In genomic region chr6:135129139-135129867, GRCh38 we compare ENCODE assay signal across 10 cellular contexts. TPM values are rescaled to one million over a fixed set of nuclear protein-coding genes. Genes with fewer than 3 reads are reported as not detected.
DNase-seq lines count a peak whose midpoint lies in the region; ATAC-seq and TF ChIP-seq lines count a peak whose summit lies in the region.
"Had no signal": no experiment of that assay in that cellular context is flagged by ENCODE, and none has a peak within 500 bp of the region (broad histone marks: within the 10 kb centered on the region; RNA-seq: fewer than 3 reads in every experiment).

No MANE protein-coding gene starts in this region.

- H3K27ac ChIP-seq in Peyer's patch: peak overlapping the region in 1 of 4 donors; percentile 51
- H3K27ac ChIP-seq: ascending aorta had no signal

- H3K4me1 ChIP-seq in Peyer's patch: peaks cover 0 to 9% (median 0%) of the 10 kb centered on the region in 4 donors
- H3K4me1 ChIP-seq: ascending aorta had no signal

- no peaks in the 10 kb centered on the region for H3K27me3 Mint-ChIP-seq in natural killer cell treated with Interleukin-12 subunit alpha and Interleukin-12 subunit beta and Interleukin-15 and Interleukin-18, amount 100 ng/mL, for 72 hours

- no peaks in the 10 kb centered on the region for H3K9me3 ChIP-seq in Peyer's patch
- H3K9me3 ChIP-seq: ascending aorta had no signal

- intact Hi-C loops in left cardiac atrium (cut with DNase I): no loop called here

- H3K4me1 Mint-ChIP-seq in natural killer cell treated with Interleukin-12 subunit alpha and Interleukin-12 subunit beta and Interleukin-15 and Interleukin-18, amount 100 ng/mL, for 72 hours (ENCODE audit: low read depth in 2 of 2): peaks cover 56 to 68% of the 10 kb centered on the region in 2 donors

- peak; percentile 38 for ATAC-seq in GM19324 (IDR thresholded peaks at IDR 0.05; ENCODE audit: low FRiP score, unreplicated experiment)
- peak; percentile 69 for ATAC-seq in HG02852 (IDR thresholded peaks at IDR 0.05; ENCODE audit: unreplicated experiment)
- peak; percentile 84 to 90 for ATAC-seq in natural killer cell treated with Interleukin-12 subunit alpha and Interleukin-12 subunit beta and Interleukin-15 and Interleukin-18, amount 100 ng/mL, for 72 hours
- ATAC-seq in left cardiac atrium: no peak

- peak overlapping the region; percentile 93 for H3K4me3 Mint-ChIP-seq in natural killer cell treated with Interleukin-12 subunit alpha and Interleukin-12 subunit beta and Interleukin-15 and Interleukin-18, amount 100 ng/mL, for 72 hours

- TF ChIP-seq CTCF in Peyer's patch (IDR thresholded peaks at IDR 0.05): no peak

- peaks cover 10% of the 10 kb centered on the region for H3K36me3 Mint-ChIP-seq in natural killer cell treated with Interleukin-12 subunit alpha and Interleukin-12 subunit beta and Interleukin-15 and Interleukin-18, amount 100 ng/mL, for 72 hours

- no peaks in the 10 kb centered on the region for H3K27me3 ChIP-seq in Peyer's patch
- H3K27me3 ChIP-seq: ascending aorta had no signal

- DNase-seq in Peyer's patch (peak in 2 of 3 donors; percentile 26 to 50), left cardiac atrium (no peak), LoVo (ENCODE audit: low spot score) (no peak), NCI-H526 treated with DMSO at 0.1 percent for 48 hours (lab: John Stamatoyannopoulos, UW) (no peak), SHP77 treated with DMSO at 0.1 percent for 48 hours (lab: John Stamatoyannopoulos, UW) (no peak)
- DNase-seq in natural killer cell treated with Interleukin-12 subunit alpha and Interleukin-12 subunit beta and Interleukin-15 and Interleukin-18, amount 100 ng/mL, for 72 hours (ENCODE audit: low spot score): no peak
- DNase-seq: hippocampal formation had no signal

- no peak overlapping the region for H3K4me3 ChIP-seq in Peyer's patch
- H3K4me3 ChIP-seq: ascending aorta had no signal

- no peaks in the 10 kb centered on the region for H3K36me3 ChIP-seq in Peyer's patch
- H3K36me3 ChIP-seq: ascending aorta had no signal

- peak overlapping the region; percentile 98 to 99 for H3K27ac Mint-ChIP-seq in natural killer cell treated with Interleukin-12 subunit alpha and Interleukin-12 subunit beta and Interleukin-15 and Interleukin-18, amount 100 ng/mL, for 72 hours

- no peak for TF ChIP-seq POLR2A in Peyer's patch (IDR thresholded peaks at IDR 0.05)

- H3K9me3 Mint-ChIP-seq in natural killer cell treated with Interleukin-12 subunit alpha and Interleukin-12 subunit beta and Interleukin-15 and Interleukin-18, amount 100 ng/mL, for 72 hours: peaks cover 2% of the 10 kb centered on the region

RNA-seq across cellular contexts. Expression of gene MYB, which starts 51.8 kb away (rescaled TPM):
- total RNA-seq in Peyer's patch (10 to 100 TPM in 3 of 4 donors, 1 to 10 TPM in 1; 10.0 to 47.0 (median 14.7) TPM), left cardiac atrium (under 1 TPM in 1 of 2 donors, not detected in 1; 0.24 TPM)
- 100 to 1,000 TPM in 1 of 2 donors, 10 to 100 TPM in 1; 66.1 to 145 TPM for total RNA-seq in natural killer cell treated with Interleukin-12 subunit alpha and Interleukin-12 subunit beta and Interleukin-15 and Interleukin-18, amount 100 ng/mL, for 72 hours
- total RNA-seq: ascending aorta had no signal

Comparison
In these comparisons a context has a peak if more than half of its experiments do, and no peak if none do; other contexts are left out.
1. ATAC-seq: peak in GM19324 (single experiment), HG02852 (single experiment) and natural killer cell treated with Interleukin-12 subunit alpha and Interleukin-12 subunit beta and Interleukin-15 and Interleukin-18, amount 100 ng/mL, for 72 hours (2 of 2); none in left cardiac atrium (0 of 2).
2. DNase-seq: peak in Peyer's patch (2 of 3); none in natural killer cell treated with Interleukin-12 subunit alpha and Interleukin-12 subunit beta and Interleukin-15 and Interleukin-18, amount 100 ng/mL, for 72 hours (single experiment), left cardiac atrium (single experiment), LoVo (single experiment), NCI-H526 treated with DMSO at 0.1 percent for 48 hours (single experiment) and SHP77 treated with DMSO at 0.1 percent for 48 hours (single experiment).
3. RNA of gene MYB, which starts 51.8 kb away (total RNA-seq): 66.1 to 145 TPM in natural killer cell treated with Interleukin-12 subunit alpha and Interleukin-12 subunit beta and Interleukin-15 and Interleukin-18, amount 100 ng/mL, for 72 hours and 10.0 to 47.0 TPM in Peyer's patch; 0.24 TPM in left cardiac atrium; every median in the first group is over 4 times any median in the second.